ENCODE assay signal across 29 cellular contexts in the genomic region with DNA sequence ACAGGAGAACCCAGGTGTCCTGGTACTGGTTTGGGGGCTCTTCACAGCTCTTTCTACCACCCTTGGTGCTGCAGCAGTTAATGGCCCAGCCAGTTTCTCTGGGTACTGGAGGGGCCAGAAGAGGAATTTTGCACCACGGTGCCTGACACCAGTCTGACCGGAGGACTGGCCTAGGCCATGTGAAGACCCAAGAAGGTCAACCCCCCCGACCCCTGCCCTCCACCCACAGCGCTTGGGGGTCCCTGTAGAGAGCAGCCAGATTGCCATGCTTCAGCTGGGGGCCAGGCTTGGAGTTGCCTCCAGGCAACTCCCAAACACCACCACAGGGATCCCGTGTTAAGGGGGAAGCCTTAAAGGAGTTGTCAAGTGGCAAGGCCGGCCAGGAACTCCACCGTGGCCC. TPM values are rescaled to one million over a fixed set of nuclear protein-coding genes. Genes with fewer than 3 reads are reported as not detected.
DNase-seq lines count a peak whose midpoint lies in the region; ATAC-seq and TF ChIP-seq lines count a peak whose summit lies in the region.
"Had no signal": no experiment of that assay in that cellular context is flagged by ENCODE, and none has a peak within 500 bp of the region (broad histone marks: within the 10 kb centered on the region; RNA-seq: fewer than 3 reads in every experiment).

No MANE protein-coding gene starts in this region.

- H2BK15ac ChIP-seq in neuronal stem cell (ENCODE audit: low read length) = no peak overlapping the region

- no peak overlapping the region for H4K91ac ChIP-seq in neuronal stem cell (ENCODE audit: low read depth, low read length, poor library complexity)

- peaks cover 25% of the 10 kb centered on the region for H3K27me3 Mint-ChIP-seq in activated T-cell treated with anti-CD3 and anti-CD28 coated beads, Interleukin-2, amount 50 U/mL, for 72 hours (ENCODE audit: low read depth)

- H4K8ac ChIP-seq in neuronal stem cell (ENCODE audit: low read depth, low read length) = no peak overlapping the region

- H3K4me1 Mint-ChIP-seq in activated T-cell treated with anti-CD3 and anti-CD28 coated beads, Interleukin-2, amount 50 U/mL, for 72 hours (ENCODE audit: low read depth) = no peaks in the 10 kb centered on the region

- H3K79me1 ChIP-seq in neuronal stem cell (ENCODE audit: low read depth, low read length) = no peaks in the 10 kb centered on the region

- H3K9me3 ChIP-seq in neuronal stem cell (replicated peaks in 1 of 2; ENCODE audit: control insufficient read depth in 2 of 2, insufficient read depth in 1 of 2, low read depth in 1 of 2, low read length in 2 of 2) = no peaks in the 10 kb centered on the region
- H3K9me3 ChIP-seq: A549, Caco-2, MG63 had no signal

- H3K36me3 ChIP-seq in neuronal stem cell (replicated peaks in 1 of 2; ENCODE audit: control insufficient read depth in 2 of 2, insufficient read depth in 2 of 2, low read length in 2 of 2) = no peaks in the 10 kb centered on the region

- no peak overlapping the region for H3K4me3 Mint-ChIP-seq in activated T-cell treated with anti-CD3 and anti-CD28 coated beads, Interleukin-2, amount 50 U/mL, for 72 hours
- H3K4me3 Mint-ChIP-seq: CD4-positive, alpha-beta memory T cell had no signal

- DNase-seq in RWPE1 (ENCODE audit: low spot score) (no peak), neuronal stem cell (ENCODE audit: low spot score) (no peak), activated gamma-delta T cell treated with Interleukin-2 at 50 U/mL for 16 hours (no peak), COR-L47 (lab: John Stamatoyannopoulos, UW) (no peak)
- DNase-seq in activated T-cell treated with anti-CD3 and anti-CD28 coated beads, Interleukin-2, amount 50 U/mL, for 72 hours = no peak
- DNase-seq: C1 segment of cervical spinal cord; Caco-2; CD4-positive, alpha-beta memory T cell; DMS 273 treated with DMSO at 0.1 percent for 48 hours; DMS79; EL; GDM1; GOT3; HCEC 1CT; KG1; MG63; NCI-H1048; NCI-H1417; NCI-H1694; NCI-H2029 treated with DMSO at 0.1 percent for 48 hours; NCI-H526 treated with DMSO at 0.1 percent for 48 hours; RPMI8226; SIG-M5 had no signal

- TF ChIP-seq CTCF in RWPE1 (conservative IDR thresholded peaks at IDR 0.05; ENCODE audit: low read depth) = no peak

- no peak for ATAC-seq in activated T-cell treated with anti-CD3 and anti-CD28 coated beads, Interleukin-2, amount 50 U/mL, for 72 hours (replicated peaks in 1 of 2)
- ATAC-seq: GM12878 had no signal

- no peaks in the 10 kb centered on the region for H3K9me3 Mint-ChIP-seq in activated T-cell treated with anti-CD3 and anti-CD28 coated beads, Interleukin-2, amount 50 U/mL, for 72 hours

- H3K36me3 Mint-ChIP-seq in activated T-cell treated with anti-CD3 and anti-CD28 coated beads, Interleukin-2, amount 50 U/mL, for 72 hours (ENCODE audit: insufficient read depth in 2 of 2) = no peaks in the 10 kb centered on the region
- H3K36me3 Mint-ChIP-seq: CD4-positive, alpha-beta memory T cell had no signal

- peaks cover 17 to 25% of the 10 kb centered on the region in 2 donors for H3K4me1 ChIP-seq in neuronal stem cell (ENCODE audit: control insufficient read depth in 2 of 2, insufficient read depth in 1 of 2, low read depth in 1 of 2, low read length in 2 of 2)
- H3K4me1 ChIP-seq: Caco-2 had no signal

- POLR2A ChIA-PET in RWPE1 (lab: Yijun Ruan, JAX; ENCODE audit: low non-redundant PET) = no interaction called here

- H3K4me2 ChIP-seq in neuronal stem cell (ENCODE audit: insufficient read depth, low read length, poor library complexity, severe bottlenecking) = no peak overlapping the region
- H3K4me2 ChIP-seq: A549 had no signal

- H3K18ac ChIP-seq in neuronal stem cell (ENCODE audit: low read length) = peak overlapping the region; percentile 53

- CTCF ChIA-PET in RWPE1 (lab: Yijun Ruan, JAX) = no interaction called here

- no peaks in the 10 kb centered on the region for H3K27me3 ChIP-seq in neuronal stem cell (ENCODE audit: control insufficient read depth in 3 of 3, insufficient read depth in 3 of 3, low read depth in 1 of 3, low read length in 3 of 3)
- H3K27me3 ChIP-seq: MG63 had no signal

- no peak overlapping the region for H2AFZ ChIP-seq in neuronal stem cell (ENCODE audit: low read length)

- H2AK5ac ChIP-seq in neuronal stem cell (ENCODE audit: low read depth, low read length) = no peak overlapping the region

- no peak overlapping the region for H3K14ac ChIP-seq in neuronal stem cell (ENCODE audit: low read length)

- no peak overlapping the region for H3K27ac Mint-ChIP-seq in activated T-cell treated with anti-CD3 and anti-CD28 coated beads, Interleukin-2, amount 50 U/mL, for 72 hours
- H3K27ac Mint-ChIP-seq: CD4-positive, alpha-beta memory T cell had no signal

- H2BK120ac ChIP-seq in neuronal stem cell (ENCODE audit: low read depth, low read length) = no peak overlapping the region

- no peak overlapping the region for H2BK5ac ChIP-seq in neuronal stem cell (ENCODE audit: low read length)

- H2BK12ac ChIP-seq in neuronal stem cell (ENCODE audit: low read length) = no peak overlapping the region

- H3K9ac ChIP-seq in neuronal stem cell (ENCODE audit: low read depth, low read length, poor library complexity) = no peak overlapping the region

- no peak overlapping the region for H3K23ac ChIP-seq in neuronal stem cell (ENCODE audit: low read depth, low read length, poor library complexity)

- WGBS in neuronal stem cell (ENCODE audit: extremely low coverage in 2 of 2, insufficient read length in 2 of 2, insufficient replicate concordance in 1 of 2), 2 donors = no CpG with 5 or more reads among the region's 7 CpGs

- no peak overlapping the region for H3K4ac ChIP-seq in neuronal stem cell (ENCODE audit: low read length)

- H3K4me3 ChIP-seq in neuronal stem cell (ENCODE audit: low read length in 2 of 2) = no peak overlapping the region
- H3K4me3 ChIP-seq: A549, GM12878, MG63, SK-N-MC had no signal

- H3K27ac ChIP-seq in RWPE1 = peak overlapping the region; percentile 99
- peak overlapping the region; percentile 55 for H3K27ac ChIP-seq in cingulate gyrus (ENCODE audit: low read depth, low read length)
- no peak overlapping the region for H3K27ac ChIP-seq in neuronal stem cell (replicated peaks; ENCODE audit: low read length)
- H3K27ac ChIP-seq in temporal lobe (ENCODE audit: low read depth, low read length) = peak overlapping the region; percentile 77
- H3K27ac ChIP-seq: SK-N-MC had no signal

RNA-seq across cellular contexts. Expression of a gene that starts 6.2 kb away (rescaled TPM):
- 2.6 TPM for polyA plus RNA-seq in neuronal stem cell (2013, experiment 1 of 2)
- polyA plus RNA-seq in neuronal stem cell (2013, experiment 2 of 2) = 2.5 TPM
- total RNA-seq in temporal lobe = 0.25 TPM
- not detected for total RNA-seq in activated T-cell treated with anti-CD3 and anti-CD28 coated beads, Interleukin-2, amount 50 U/mL, for 72 hours
- total RNA-seq: CD4-positive, alpha-beta memory T cell; GM12878 had no signal
- polyA plus RNA-seq: CD4-positive, alpha-beta memory T cell; GM12878 had no signal

RNA-seq across cellular contexts. Expression of a gene that starts 6.9 kb away (rescaled TPM):
- 0.49 TPM for polyA plus RNA-seq in neuronal stem cell (2013, experiment 1 of 2)
- polyA plus RNA-seq in neuronal stem cell (2013, experiment 2 of 2) = 0.58 TPM
- 6.6 TPM for total RNA-seq in temporal lobe
- not detected for total RNA-seq in activated T-cell treated with anti-CD3 and anti-CD28 coated beads, Interleukin-2, amount 50 U/mL, for 72 hours
- total RNA-seq: Caco-2; CD4-positive, alpha-beta memory T cell; NCI-H460 had no signal
- polyA plus RNA-seq: CD4-positive, alpha-beta memory T cell; GM12878 had no signal
